In the genomic region with DNA sequence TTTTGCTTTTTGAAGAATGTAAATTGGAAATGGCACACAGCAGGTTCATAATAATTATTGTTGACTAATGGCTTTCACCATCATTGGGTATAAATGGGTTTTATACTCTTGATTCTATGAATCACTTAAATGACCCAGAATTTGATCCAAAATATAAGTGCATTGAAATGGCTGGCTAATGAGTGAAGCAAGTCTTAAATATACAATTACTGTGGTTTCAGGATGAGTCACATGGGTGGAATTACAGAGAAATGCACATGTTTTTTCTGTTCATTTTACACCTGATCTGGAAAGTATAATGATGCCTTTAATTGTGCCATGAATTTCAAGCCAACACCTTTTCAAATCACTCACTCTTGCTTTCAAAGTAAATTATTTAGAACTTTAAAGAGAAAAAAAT, we compare ENCODE assay signal across 17 cellular contexts.
A peak's percentile ranks its signal among the peaks of the same experiment; 100 is the strongest.
DNase-seq lines count a peak whose midpoint lies in the region; ATAC-seq, FAIRE-seq and TF ChIP-seq lines count a peak whose summit lies in the region.
"Had no signal": no experiment of that assay in that cellular context is flagged by ENCODE, and none has a peak within 500 bp of the region (broad histone marks: within the 10 kb centered on the region; RNA-seq: fewer than 3 reads in every experiment).

No MANE protein-coding gene starts in this region.

- BruUV-seq in IMR-90 (replicated peaks; lab: Mats Ljungman, UMichigan) = no TSS peak

- FAIRE-seq in frontal cortex (lab: Jason Lieb, UNC) = no peak
- FAIRE-seq: RCC 7860 had no signal

- no peaks in the 10 kb centered on the region; the same call in 1 of the 2 replicates for H3K4me1 ChIP-seq in IMR-90 (ENCODE audit: control insufficient read depth, insufficient read depth, low read length)
- H3K4me1 ChIP-seq in naive thymus-derived CD4-positive, alpha-beta T cell (ENCODE audit: control insufficient read depth in 2 of 2, insufficient read depth in 2 of 2, low read length in 2 of 2) = no peaks in the 10 kb centered on the region

- no peak overlapping the region for H2BK15ac ChIP-seq in IMR-90 (ENCODE audit: low read depth, low read length)

- H2AK5ac ChIP-seq in IMR-90 (ENCODE audit: low read depth, low read length) = no peak overlapping the region

- H3K9me1 ChIP-seq in IMR-90 (ENCODE audit: insufficient read depth, low read length) = no peaks in the 10 kb centered on the region

- no peak overlapping the region for H3K27ac ChIP-seq in IMR-90 (ENCODE audit: insufficient read depth, low read length)
- no peak overlapping the region for H3K27ac ChIP-seq in naive thymus-derived CD4-positive, alpha-beta T cell (ENCODE audit: low read depth, low read length)
- H3K27ac ChIP-seq: hepatocyte had no signal

- no peak overlapping the region for H3K4me2 ChIP-seq in IMR-90 (ENCODE audit: low read depth, low read length)
- H3K4me2 ChIP-seq: hepatocyte had no signal

- H3K27ac Mint-ChIP-seq in naive thymus-derived CD4-positive, alpha-beta T cell = no peak overlapping the region
- H3K27ac Mint-ChIP-seq in mesothelial cell of epicardium = no peak overlapping the region
- H3K27ac Mint-ChIP-seq: natural killer cell treated with Interleukin-12 subunit alpha and Interleukin-12 subunit beta and Interleukin-15 and Interleukin-18, amount 100 ng/mL, for 72 hours; T-helper 2 cell treated with Interferon-gamma antibody and Interleukin-4, amounts not matched to agents 5 μg/mL and 100 μg/mL, for 36 hours had no signal

- peaks cover 0 to 3% (median 0%) of the 10 kb centered on the region in 5 donors for H3K27me3 Mint-ChIP-seq in naive thymus-derived CD4-positive, alpha-beta T cell
- no peaks in the 10 kb centered on the region for H3K27me3 Mint-ChIP-seq in mesothelial cell of epicardium (ENCODE audit: low read depth)

- H2AFZ ChIP-seq in IMR-90 (replicated peaks; ENCODE audit: low read length, poor library complexity) = no peak overlapping the region
- H2AFZ ChIP-seq: hepatocyte had no signal

- no peak overlapping the region for H3K18ac ChIP-seq in IMR-90 (ENCODE audit: low read depth, low read length)

- dilution Hi-C loops in IMR-90 (cut with HindIII; ENCODE audit: low sequenced_read_pairs, unreplicated experiment) = no loop called here

- in situ Hi-C loops in IMR-90 (cut with MboI; ENCODE audit: low sequenced_read_pairs) = no loop called here

- no peak overlapping the region for H2BK5ac ChIP-seq in IMR-90 (ENCODE audit: low read depth, low read length, poor library complexity, severe bottlenecking)

- H3K9ac ChIP-seq in IMR-90 (ENCODE audit: low read depth, low read length) = no peak overlapping the region

- no peak overlapping the region for H3K23ac ChIP-seq in IMR-90 (ENCODE audit: low read depth, low read length)

- H3K9me3 Mint-ChIP-seq in naive thymus-derived CD4-positive, alpha-beta T cell = peaks cover 6 to 40% (median 19%) of the 10 kb centered on the region in 11 donors
- H3K9me3 Mint-ChIP-seq in mesothelial cell of epicardium = peaks cover 21% of the 10 kb centered on the region

- no peaks in the 10 kb centered on the region for H4K20me1 ChIP-seq in IMR-90 (ENCODE audit: insufficient read depth, low read length)

- H3K14ac ChIP-seq in IMR-90 (replicated peaks; ENCODE audit: low read depth, low read length) = no peak overlapping the region

- CTCF ChIA-PET in IMR-90 (lab: Yijun Ruan, JAX) = no interaction called here
- CTCF ChIA-PET in naive thymus-derived CD4-positive, alpha-beta T cell (lab: Charles Lee) = no interaction called here
- CTCF ChIA-PET in HEK293T (lab: Yijun Ruan, JAX) = no interaction called here

- no peaks in the 10 kb centered on the region for H3K36me3 ChIP-seq in IMR-90 (ENCODE audit: control insufficient read depth, insufficient read depth, low read length)
- H3K36me3 ChIP-seq in naive thymus-derived CD4-positive, alpha-beta T cell (ENCODE audit: control insufficient read depth in 2 of 3, insufficient read depth in 3 of 3, low read length in 3 of 3) = no peaks in the 10 kb centered on the region

- intact Hi-C loops in IMR-90 (cut with micrococcal nuclease) = no loop called here
- intact Hi-C loops in naive thymus-derived CD4-positive, alpha-beta T cell (cut with micrococcal nuclease) = no loop called here

- H3K4me3 Mint-ChIP-seq in naive thymus-derived CD4-positive, alpha-beta T cell = no peak overlapping the region
- no peak overlapping the region for H3K4me3 Mint-ChIP-seq in mesothelial cell of epicardium
- H3K4me3 Mint-ChIP-seq: natural killer cell treated with Interleukin-12 subunit alpha and Interleukin-12 subunit beta and Interleukin-15 and Interleukin-18, amount 100 ng/mL, for 72 hours; T-helper 2 cell treated with Interferon-gamma antibody and Interleukin-4, amounts not matched to agents 5 μg/mL and 100 μg/mL, for 36 hours had no signal

- POLR2A ChIA-PET in IMR-90 (lab: Charles Lee; ENCODE audit: unreplicated experiment) (no interaction called here), HEK293T (lab: Yijun Ruan, JAX) (no interaction called here)
- POLR2A ChIA-PET in naive thymus-derived CD4-positive, alpha-beta T cell (lab: Charles Lee) = no interaction called here

- H3K79me1 ChIP-seq in IMR-90 (ENCODE audit: low read depth in 1 of 2, low read length in 2 of 2) = no peaks in the 10 kb centered on the region

- no peak overlapping the region for H3K4me3 ChIP-seq in IMR-90 (ENCODE audit: insufficient read depth, low read depth, low read length)
- no peak overlapping the region for H3K4me3 ChIP-seq in fibroblast of pulmonary artery (replicated peaks; ENCODE audit: low read depth, low read length)
- H3K4me3 ChIP-seq in naive thymus-derived CD4-positive, alpha-beta T cell (ENCODE audit: low read length) = no peak overlapping the region
- H3K4me3 ChIP-seq: hepatocyte had no signal

- DNase-seq in AG08396 (ENCODE audit: low spot score) (peak; percentile 24), IMR-90 (peak; percentile 38), RPMI7951 (ENCODE audit: low read depth) (peak; percentile 37), fibroblast of pulmonary artery (ENCODE audit: low read depth) (peak; percentile 22), frontal cortex (ENCODE audit: low spot score in 2 of 2) (no peak), HEK293T (ENCODE audit: extremely low spot score) (no peak), mesothelial cell of epicardium (ENCODE audit: low spot score in 2 of 2, unreplicated experiment in 2 of 2) (no peak)
- no peak for DNase-seq in naive thymus-derived CD4-positive, alpha-beta T cell
- DNase-seq: activated CD4-positive, alpha-beta T cell treated with anti-CD3 and anti-CD28 coated beads, Interleukin-2, amount 50 U/mL, for 4 hours; AML-193; aorta; effector CD8-positive, alpha-beta T cell; Kasumi-1 had no signal

- H3K56ac ChIP-seq in IMR-90 (ENCODE audit: extremely low read depth, insufficient read depth, low read length) = no peak overlapping the region

- TF ChIP-seq POLR2A in IMR-90 (IDR thresholded peaks at IDR 0.05; ENCODE audit: low read depth, low read length) = no peak

- H3K36me3 Mint-ChIP-seq in naive thymus-derived CD4-positive, alpha-beta T cell = peaks cover 0 to 14% (median 8%) of the 10 kb centered on the region in 5 donors
- H3K36me3 Mint-ChIP-seq in mesothelial cell of epicardium = peaks cover 2% of the 10 kb centered on the region

- no peak overlapping the region for H2AK9ac ChIP-seq in IMR-90 (replicated peaks; ENCODE audit: low read depth, low read length, poor library complexity)

- no peak overlapping the region for H2BK120ac ChIP-seq in IMR-90 (ENCODE audit: low read depth, low read length)

- TF ChIP-seq RAD21 in IMR-90 (IDR thresholded peaks at IDR 0.05; ENCODE audit: low read length) = no peak

- TF ChIP-seq CTCF in IMR-90 (conservative IDR thresholded peaks at IDR 0.05; ENCODE audit: low read depth, low read length) = no peak
- no peak for TF ChIP-seq CTCF in fibroblast of pulmonary artery (IDR thresholded peaks at IDR 0.05; ENCODE audit: low read length, missing control alignments)
- TF ChIP-seq CTCF in mesothelial cell of epicardium (IDR thresholded peaks at IDR 0.05; ENCODE audit: unreplicated experiment) = no peak

- no peaks in the 10 kb centered on the region for H3K9me3 ChIP-seq in IMR-90 (ENCODE audit: control insufficient read depth, insufficient read depth, low read length)
- peaks cover 0 to 9% (median 0%) of the 10 kb centered on the region in 3 experiments for H3K9me3 ChIP-seq in naive thymus-derived CD4-positive, alpha-beta T cell (ENCODE audit: control insufficient read depth in 2 of 3, low read length in 3 of 3)

- no peak overlapping the region for H2BK20ac ChIP-seq in IMR-90 (ENCODE audit: low read depth, low read length)

- no peak overlapping the region for H3K4ac ChIP-seq in IMR-90 (ENCODE audit: low read depth, low read length)

- ATAC-seq in IMR-90 (ENCODE audit: low read depth) = peak; percentile 46; the same call in 1 of the 2 replicates
- ATAC-seq in naive thymus-derived CD4-positive, alpha-beta T cell = no peak
- ATAC-seq: natural killer cell treated with Interleukin-12 subunit alpha and Interleukin-12 subunit beta and Interleukin-15 and Interleukin-18, amount 100 ng/mL, for 72 hours had no signal

- no peak overlapping the region for H4K91ac ChIP-seq in IMR-90 (ENCODE audit: insufficient read depth, low read depth, low read length)

- no peaks in the 10 kb centered on the region for H3K27me3 ChIP-seq in IMR-90 (ENCODE audit: control insufficient read depth, insufficient read depth, low read length)
- H3K27me3 ChIP-seq in naive thymus-derived CD4-positive, alpha-beta T cell (ENCODE audit: control insufficient read depth in 2 of 2, insufficient read depth in 2 of 2, low read length in 2 of 2) = no peaks in the 10 kb centered on the region
- H3K27me3 ChIP-seq: hepatocyte had no signal

- no peak overlapping the region for H4K5ac ChIP-seq in IMR-90 (ENCODE audit: low read depth, low read length)

- H4K8ac ChIP-seq in IMR-90 (ENCODE audit: low read depth in 2 of 2, low read length in 2 of 2) = no peak overlapping the region

- no peaks in the 10 kb centered on the region for H3K4me1 Mint-ChIP-seq in naive thymus-derived CD4-positive, alpha-beta T cell
- H3K4me1 Mint-ChIP-seq in mesothelial cell of epicardium = peaks cover 3% of the 10 kb centered on the region

TF ChIP-seq in IMR-90, 13 proteins besides CTCF, POLR2A, EP300 and RAD21 (continues in another document):
- TF ChIP-seq CHD1 (IDR thresholded peaks at IDR 0.05; ENCODE audit: low read depth, low read length) = no peak
- TF ChIP-seq MAFK (IDR thresholded peaks at IDR 0.05; ENCODE audit: low read depth, low read length) = no peak
- TF ChIP-seq SMC3 (IDR thresholded peaks at IDR 0.05; ENCODE audit: low read depth, low read length) = no peak
- no peak for TF ChIP-seq FOS (IDR thresholded peaks at IDR 0.05; ENCODE audit: low read depth, low read length)
- TF ChIP-seq MXI1 (IDR thresholded peaks at IDR 0.05; ENCODE audit: borderline replicate concordance, low read depth, low read length) = no peak

TF ChIP-seq in HEK293T, 16 proteins besides CTCF, POLR2A, EP300 and RAD21 (continues in another document):
- TF ChIP-seq ARNT (IDR thresholded peaks at IDR 0.05) (no peak), HDGF (IDR thresholded peaks at IDR 0.05; ENCODE audit: borderline replicate concordance) (no peak), ZNF384 (IDR thresholded peaks at IDR 0.05) (no peak), LEF1 (IDR thresholded peaks at IDR 0.05; ENCODE audit: borderline replicate concordance) (no peak), FOXA1 (IDR thresholded peaks at IDR 0.05) (no peak), L3MBTL2 (conservative IDR thresholded peaks at IDR 0.05) (no peak)

Comparison
In these comparisons a context has a peak if more than half of its experiments do, and no peak if none do; other contexts are left out.
1. DNase-seq: peak in AG08396 (single experiment), IMR-90 (single experiment), RPMI7951 (single experiment) and fibroblast of pulmonary artery (single experiment); none in frontal cortex (0 of 2), naive thymus-derived CD4-positive, alpha-beta T cell (0 of 9), HEK293T (single experiment) and mesothelial cell of epicardium (0 of 2).